ENCODE assay signal across 10 cellular contexts in the genomic region with DNA sequence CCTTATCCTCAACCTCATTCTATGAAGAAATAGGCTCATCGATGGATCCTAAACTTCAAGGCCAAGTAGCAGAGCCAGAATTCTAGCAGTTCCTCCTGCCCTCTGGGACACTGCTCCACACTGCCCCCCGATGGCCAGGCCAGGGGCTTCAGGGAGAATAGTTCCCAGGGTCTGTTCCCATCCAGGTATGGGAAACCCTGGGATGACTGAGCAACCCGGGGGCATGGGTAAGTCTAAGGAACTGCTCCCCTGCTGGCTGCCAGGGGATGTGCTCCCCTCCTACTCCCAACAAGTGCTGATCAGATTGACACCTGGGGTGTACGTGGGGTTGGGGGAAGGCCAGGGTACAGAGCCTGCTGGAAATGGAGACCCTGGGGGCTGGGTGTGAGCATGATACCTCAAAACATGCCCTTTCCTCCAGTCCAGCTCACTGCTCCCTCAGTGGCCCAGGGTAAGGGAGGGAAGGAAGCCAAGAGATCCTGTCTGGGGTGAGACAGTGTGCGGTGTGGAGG. TPM values are rescaled to one million over a fixed set of nuclear protein-coding genes. Genes with fewer than 3 reads are reported as not detected.
DNase-seq lines count a peak whose midpoint lies in the region; ATAC-seq, FAIRE-seq and TF ChIP-seq lines count a peak whose summit lies in the region.
"Had no signal": no experiment of that assay in that cellular context is flagged by ENCODE, and none has a peak within 500 bp of the region (broad histone marks: within the 10 kb centered on the region; RNA-seq: fewer than 3 reads in every experiment).

No MANE protein-coding gene starts in this region.

- H3K27me3 Mint-ChIP-seq in effector memory CD8-positive, alpha-beta T cell = peaks cover 0 to 5% of the 10 kb centered on the region in 2 donors
- H3K27me3 Mint-ChIP-seq: activated naive CD8-positive, alpha-beta T cell; stimulated activated naive CD8-positive, alpha-beta T cell treated with anti-CD3 and anti-CD28 coated beads, Interleukin-15, Interleukin-2, amounts not matched to agents 100 ng/mL and 50 ng/mL, for 24 hours had no signal

- no peak for FAIRE-seq in urothelium cell line (lab: Jason Lieb, UNC)

- DNase-seq in NCI-H1092 treated with DMSO at 0.1 percent for 48 hours (lab: John Stamatoyannopoulos, UW) (peak; percentile 5), NCI-H1092 (lab: John Stamatoyannopoulos, UW) (no peak), MV-4-11 (lab: John Stamatoyannopoulos, UW) (peak; percentile 46), mucosa of descending colon (peak in 2 of 3 donors; percentile 82 to 86), urothelium cell line (ENCODE audit: low spot score) (peak; percentile 71), NCI-H2029 (lab: John Stamatoyannopoulos, UW) (no peak)
- peak; percentile 70 for DNase-seq in activated CD4-positive, alpha-beta T cell treated with anti-CD3 and anti-CD28 coated beads for 48 hours
- DNase-seq in effector memory CD8-positive, alpha-beta T cell = peak in 2 of 3 experiments; percentile 24 to 39

- H3K36me3 ChIP-seq in mucosa of descending colon (ENCODE audit: low read depth) = no peaks in the 10 kb centered on the region

- no peaks in the 10 kb centered on the region for H3K9me3 Mint-ChIP-seq in effector memory CD8-positive, alpha-beta T cell
- H3K9me3 Mint-ChIP-seq: stimulated activated naive CD8-positive, alpha-beta T cell treated with anti-CD3 and anti-CD28 coated beads, Interleukin-15, Interleukin-2, amounts not matched to agents 100 ng/mL and 50 ng/mL, for 24 hours had no signal

- peak; percentile 41 for ATAC-seq in effector memory CD8-positive, alpha-beta T cell (replicated peaks)
- ATAC-seq in mucosa of descending colon = peak; percentile 72

- H3K27ac Mint-ChIP-seq in effector memory CD8-positive, alpha-beta T cell = no peak overlapping the region
- H3K27ac Mint-ChIP-seq: activated naive CD8-positive, alpha-beta T cell; stimulated activated naive CD8-positive, alpha-beta T cell treated with anti-CD3 and anti-CD28 coated beads, Interleukin-15, Interleukin-2, amounts not matched to agents 100 ng/mL and 50 ng/mL, for 24 hours had no signal

- TF ChIP-seq CTCF in mucosa of descending colon (IDR thresholded peaks at IDR 0.05) = peak; percentile 75

- H3K4me1 ChIP-seq in mucosa of descending colon (ENCODE audit: low read depth) = peaks cover 7% of the 10 kb centered on the region

- intact Hi-C loops in mucosa of descending colon (cut with DNase I, micrococcal nuclease) = no loop called here

- H3K36me3 Mint-ChIP-seq in effector memory CD8-positive, alpha-beta T cell (ENCODE audit: insufficient read depth) = peaks cover 3% of the 10 kb centered on the region

- H3K4me3 ChIP-seq in mucosa of descending colon = no peak overlapping the region

- H3K4me3 Mint-ChIP-seq in effector memory CD8-positive, alpha-beta T cell = no peak overlapping the region
- H3K4me3 Mint-ChIP-seq: activated naive CD8-positive, alpha-beta T cell; stimulated activated naive CD8-positive, alpha-beta T cell treated with anti-CD3 and anti-CD28 coated beads, Interleukin-15, Interleukin-2, amounts not matched to agents 100 ng/mL and 50 ng/mL, for 24 hours had no signal

- no peaks in the 10 kb centered on the region for H3K9me3 ChIP-seq in mucosa of descending colon

- H3K4me1 Mint-ChIP-seq in effector memory CD8-positive, alpha-beta T cell (ENCODE audit: low read depth in 2 of 2) = peaks cover 0 to 4% of the 10 kb centered on the region in 2 donors

RNA-seq across cellular contexts. Expression of a gene that starts 7.6 kb away (rescaled TPM):
- total RNA-seq in mucosa of descending colon = 10 to 100 TPM; 66.5 to 89.3 (median 73.1) TPM

RNA-seq across cellular contexts. Expression of a gene that starts 8.9 kb away (rescaled TPM):
- under 1 TPM in 2 of 3 donors, not detected in 1; 0.16 to 0.19 TPM for total RNA-seq in mucosa of descending colon

RNA-seq across cellular contexts. Expression of a gene that starts 22.7 kb away (rescaled TPM):
- under 1 TPM; 0.32 to 0.60 (median 0.55) TPM for total RNA-seq in mucosa of descending colon

RNA-seq across cellular contexts. Expression of a gene that starts 37.8 kb away (rescaled TPM):
- total RNA-seq in mucosa of descending colon = 100 to 1,000 TPM; 125 to 236 (median 218) TPM

RNA-seq across cellular contexts. Expression of a gene that starts 53.5 kb away (rescaled TPM):
- total RNA-seq in mucosa of descending colon = 100 to 1,000 TPM in 1 of 3 donors, 10 to 100 TPM in 2; 66.2 to 103 (median 90.5) TPM

Comparison
In these comparisons a context has a peak if more than half of its experiments do, and no peak if none do; other contexts are left out.
1. DNase-seq: peak in NCI-H1092 treated with DMSO at 0.1 percent for 48 hours (single experiment), MV-4-11 (single experiment), activated CD4-positive, alpha-beta T cell treated with anti-CD3 and anti-CD28 coated beads for 48 hours (single experiment), effector memory CD8-positive, alpha-beta T cell (2 of 3), mucosa of descending colon (2 of 3) and urothelium cell line (single experiment); none in NCI-H1092 (single experiment) and NCI-H2029 (single experiment).